In genomic region chr6:68427630-68428029, GRCh38 we compare ENCODE assay signal across 29 cellular contexts.
DNase-seq lines count a peak whose midpoint lies in the region; ATAC-seq, FAIRE-seq and TF ChIP-seq lines count a peak whose summit lies in the region.
"Had no signal": no experiment of that assay in that cellular context is flagged by ENCODE, and none has a peak within 500 bp of the region (broad histone marks: within the 10 kb centered on the region; RNA-seq: fewer than 3 reads in every experiment).

No MANE protein-coding gene starts in this region.

- H3K9me3 Mint-ChIP-seq in activated CD4-positive, alpha-beta T cell treated with anti-CD3 and anti-CD28 coated beads, Interleukin-2, amount 10 ng/mL, durations not matched to agents 7 days and 5 days: no peaks in the 10 kb centered on the region

- no peaks in the 10 kb centered on the region for H3K36me3 Mint-ChIP-seq in activated CD4-positive, alpha-beta T cell treated with anti-CD3 and anti-CD28 coated beads, Interleukin-2, amount 10 ng/mL, durations not matched to agents 7 days and 5 days (ENCODE audit: low read depth)
- H3K36me3 Mint-ChIP-seq: activated naive CD4-positive, alpha-beta T cell treated with anti-CD3 and anti-CD28 coated beads, Interleukin-2, amount 50 U/mL, for 72 hours had no signal

- no peak overlapping the region for H3K4me3 Mint-ChIP-seq in activated CD4-positive, alpha-beta T cell treated with anti-CD3 and anti-CD28 coated beads, Interleukin-2, amount 10 ng/mL, durations not matched to agents 7 days and 5 days
- H3K4me3 Mint-ChIP-seq: activated CD4-positive, alpha-beta memory T cell treated with anti-CD3 and anti-CD28 coated beads, Interleukin-2, amount 10 ng/mL, durations not matched to agents 7 days and 5 days had no signal

- POLR2A ChIA-PET in activated CD4-positive, alpha-beta T cell treated with anti-CD3 and anti-CD28 coated beads, Interleukin-2, amount 10 ng/mL, durations not matched to agents 7 days and 5 days (lab: Charles Lee): no interaction called here

- H3K4me3 ChIP-seq in choroid plexus epithelial cell (ENCODE audit: low read depth, low read length): no peak overlapping the region
- H3K4me3 ChIP-seq: BLaER1, dorsolateral prefrontal cortex, heart left ventricle, pancreas, Peyer's patch, spleen had no signal

- FAIRE-seq in RCC 7860 (lab: Jason Lieb, UNC): peak; percentile 88
- FAIRE-seq: GM19239, HepG2, pancreas had no signal

- CTCF ChIA-PET in activated CD4-positive, alpha-beta T cell treated with anti-CD3 and anti-CD28 coated beads, Interleukin-2, amount 10 ng/mL, durations not matched to agents 7 days and 5 days (lab: Charles Lee): no interaction called here

- ATAC-seq in GM19351 (IDR thresholded peaks at IDR 0.05; ENCODE audit: unreplicated experiment): no peak
- ATAC-seq: activated CD4-positive, CD25-positive, alpha-beta regulatory T cell treated with anti-CD3 and anti-CD28 coated beads, Interleukin-2, amount 50 U/mL, for 24 hours; activated naive CD4-positive, alpha-beta T cell treated with anti-CD3 and anti-CD28 coated beads, Interleukin-2, amount 50 U/mL, for 72 hours; heart left ventricle; HepG2; left cardiac atrium; pancreas had no signal

- TF ChIP-seq CTCF in choroid plexus epithelial cell (conservative IDR thresholded peaks at IDR 0.05; ENCODE audit: low read depth, low read length): no peak

- DNase-seq in H4 (ENCODE audit: low spot score) (peak; percentile 64), RCC 7860 (ENCODE audit: low spot score) (peak; percentile 72), choroid plexus epithelial cell (ENCODE audit: low read depth) (peak; percentile 58), kidney tubule cell (ENCODE audit: low spot score) (peak; percentile 39), NCI-H345 (lab: John Stamatoyannopoulos, UW) (no peak), NCI-H2029 (lab: John Stamatoyannopoulos, UW) (no peak)
- no peak for DNase-seq in activated CD4-positive, alpha-beta T cell treated with anti-CD3 and anti-CD28 coated beads, Interleukin-2, amount 10 ng/mL, durations not matched to agents 7 days and 5 days
- DNase-seq: activated CD4-positive, alpha-beta memory T cell treated with anti-CD3 and anti-CD28 coated beads, Interleukin-2, amount 10 ng/mL, durations not matched to agents 7 days and 5 days; anterior cingulate cortex; cerebellar nuclear complex; DMS53; dorsolateral prefrontal cortex; heart left ventricle; Kasumi-1; left cardiac atrium; NCI-H1092 treated with DMSO at 0.1 percent for 48 hours; NCI-H187; NCI-H526 treated with DMSO at 0.1 percent for 48 hours; pancreas; Peyer's patch; spleen; T-helper 1 cell; trophoblast cell had no signal

- no peaks in the 10 kb centered on the region for H3K4me1 Mint-ChIP-seq in activated CD4-positive, alpha-beta T cell treated with anti-CD3 and anti-CD28 coated beads, Interleukin-2, amount 10 ng/mL, durations not matched to agents 7 days and 5 days
- H3K4me1 Mint-ChIP-seq: activated CD4-positive, alpha-beta memory T cell treated with anti-CD3 and anti-CD28 coated beads, Interleukin-2, amount 10 ng/mL, durations not matched to agents 7 days and 5 days had no signal

- no peaks in the 10 kb centered on the region for H3K27me3 Mint-ChIP-seq in activated CD4-positive, alpha-beta T cell treated with anti-CD3 and anti-CD28 coated beads, Interleukin-2, amount 10 ng/mL, durations not matched to agents 7 days and 5 days
- H3K27me3 Mint-ChIP-seq: activated CD4-positive, alpha-beta memory T cell treated with anti-CD3 and anti-CD28 coated beads, Interleukin-2, amount 10 ng/mL, durations not matched to agents 7 days and 5 days had no signal

- no peak overlapping the region for H3K27ac Mint-ChIP-seq in activated CD4-positive, alpha-beta T cell treated with anti-CD3 and anti-CD28 coated beads, Interleukin-2, amount 10 ng/mL, durations not matched to agents 7 days and 5 days
- H3K27ac Mint-ChIP-seq: activated CD4-positive, alpha-beta memory T cell treated with anti-CD3 and anti-CD28 coated beads, Interleukin-2, amount 10 ng/mL, durations not matched to agents 7 days and 5 days; activated naive CD4-positive, alpha-beta T cell treated with anti-CD3 and anti-CD28 coated beads, Interleukin-2, amount 50 U/mL, for 72 hours had no signal

Comparison
In these comparisons a context has a peak if more than half of its experiments do, and no peak if none do; other contexts are left out.
1. DNase-seq: peak in H4 (single experiment), RCC 7860 (single experiment), choroid plexus epithelial cell (single experiment) and kidney tubule cell (single experiment); none in NCI-H345 (single experiment), activated CD4-positive, alpha-beta T cell treated with anti-CD3 and anti-CD28 coated beads, Interleukin-2, amount 10 ng/mL, durations not matched to agents 7 days and 5 days (single experiment) and NCI-H2029 (single experiment).